20 cellular contexts compared by ENCODE assay signal in the genomic region with DNA sequence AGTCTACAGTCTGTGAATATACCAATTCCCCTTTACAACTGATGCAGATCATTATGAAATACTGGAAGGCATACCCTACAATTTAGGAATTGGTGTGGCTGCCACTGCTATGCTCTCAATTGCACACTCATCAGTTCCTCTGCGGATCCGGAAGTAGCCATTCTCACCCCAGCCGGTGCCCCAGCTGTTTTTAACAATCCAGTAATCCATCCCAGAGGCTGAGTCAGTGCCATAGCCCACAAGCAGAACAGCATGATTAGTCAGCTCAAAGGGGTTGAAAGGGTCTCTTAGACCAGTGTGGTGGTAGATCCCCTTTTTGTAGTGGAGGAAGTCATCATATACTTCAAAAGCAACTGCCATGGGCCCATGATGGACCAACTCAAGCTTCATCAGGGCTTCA. TPM values are rescaled to one million over a fixed set of nuclear protein-coding genes. Genes with fewer than 3 reads are reported as not detected.
A peak's percentile ranks its signal among the peaks of the same experiment; 100 is the strongest.
DNase-seq lines count a peak whose midpoint lies in the region; ATAC-seq lines count a peak whose summit lies in the region.
"Had no signal": no experiment of that assay in that cellular context is flagged by ENCODE, and none has a peak within 500 bp of the region (broad histone marks: within the 10 kb centered on the region; RNA-seq: fewer than 3 reads in every experiment).

No MANE protein-coding gene starts in this region.

- H3K9me3 Mint-ChIP-seq in stimulated activated effector memory CD8-positive, alpha-beta T cell treated with anti-CD3 and anti-CD28 coated beads, Interleukin-12 subunit alpha, Interleukin-12 subunit beta, amount 100 ng/mL, for 72 hours = no peaks in the 10 kb centered on the region
- H3K9me3 Mint-ChIP-seq: CD8-positive, alpha-beta memory T cell had no signal

- intact Hi-C loops in Right ventricle myocardium superior (cut with DNase I) (no loop called here), cardiac septum (cut with DNase I) (no loop called here)

- no peak overlapping the region for H3K4me3 Mint-ChIP-seq in stimulated activated effector memory CD8-positive, alpha-beta T cell treated with anti-CD3 and anti-CD28 coated beads, Interleukin-12 subunit alpha, Interleukin-12 subunit beta, amount 100 ng/mL, for 72 hours
- H3K4me3 Mint-ChIP-seq: CD8-positive, alpha-beta memory T cell had no signal

- ATAC-seq in Right ventricle myocardium superior (ENCODE audit: poor library complexity) = peak; percentile 20
- ATAC-seq in stimulated activated effector memory CD8-positive, alpha-beta T cell treated with anti-CD3 and anti-CD28 coated beads, Interleukin-12 subunit alpha, Interleukin-12 subunit beta, amount 100 ng/mL, for 72 hours = peak; percentile 37
- no peak for ATAC-seq in GM21360 (IDR thresholded peaks at IDR 0.05; ENCODE audit: unreplicated experiment)
- no peak for ATAC-seq in GM19351 (IDR thresholded peaks at IDR 0.05; ENCODE audit: unreplicated experiment)
- ATAC-seq in HG02885 (IDR thresholded peaks at IDR 0.05; ENCODE audit: poor library complexity, unreplicated experiment) = no peak
- ATAC-seq: A549, upper lobe of right lung had no signal

- H3K4me1 Mint-ChIP-seq in stimulated activated effector memory CD8-positive, alpha-beta T cell treated with anti-CD3 and anti-CD28 coated beads, Interleukin-12 subunit alpha, Interleukin-12 subunit beta, amount 100 ng/mL, for 72 hours = peaks cover 12% of the 10 kb centered on the region

- H3K36me3 Mint-ChIP-seq in stimulated activated effector memory CD8-positive, alpha-beta T cell treated with anti-CD3 and anti-CD28 coated beads, Interleukin-12 subunit alpha, Interleukin-12 subunit beta, amount 100 ng/mL, for 72 hours = peaks cover 96% of the 10 kb centered on the region

- H3K27ac Mint-ChIP-seq in stimulated activated effector memory CD8-positive, alpha-beta T cell treated with anti-CD3 and anti-CD28 coated beads, Interleukin-12 subunit alpha, Interleukin-12 subunit beta, amount 100 ng/mL, for 72 hours = no peak overlapping the region
- H3K27ac Mint-ChIP-seq: progenitor cell of endocrine pancreas had no signal

- DNase-seq in Right ventricle myocardium superior (no peak), cardiac septum (ENCODE audit: low spot score) (no peak), RPMI7951 (ENCODE audit: low read depth) (peak; percentile 81), fibroblast of peridontal ligament (ENCODE audit: extremely low read depth) (peak; percentile 80)
- no peak for DNase-seq in stimulated activated effector memory CD8-positive, alpha-beta T cell treated with anti-CD3 and anti-CD28 coated beads, Interleukin-12 subunit alpha, Interleukin-12 subunit beta, amount 100 ng/mL, for 72 hours (ENCODE audit: low spot score in 2 of 2)
- DNase-seq: activated CD8-positive, alpha-beta memory T cell treated with anti-CD3 and anti-CD28 coated beads for 24 hours; CD8-positive, alpha-beta memory T cell; dermis blood vessel endothelial cell; kidney; NCI-H1930; NCI-H510A treated with DMSO at 0.1 percent for 48 hours; PC-9; stimulated activated CD4-positive, alpha-beta T cell treated with anti-CD3 and anti-CD28 coated beads, Interleukin-12 subunit alpha, Interleukin-12 subunit beta, amount 100 ng/mL, for 4 hours; stimulated activated naive CD4-positive, alpha-beta T cell treated with Interleukin-2 at 50 U/mL for 16 hours; upper lobe of right lung had no signal

RNA-seq across cellular contexts. Expression of a gene that starts 43.6 kb away (rescaled TPM):
- 21.9 TPM for total RNA-seq in Right ventricle myocardium superior
- total RNA-seq in cardiac septum = 19.3 TPM
- 157 and 164 TPM in 2 replicates for total RNA-seq in RPMI7951 (2014; rRNA removed; shearing (Covaris generic))

Comparison
In these comparisons a context has a peak if more than half of its experiments do, and no peak if none do; other contexts are left out.
1. ATAC-seq: peak in Right ventricle myocardium superior (single experiment) and stimulated activated effector memory CD8-positive, alpha-beta T cell treated with anti-CD3 and anti-CD28 coated beads, Interleukin-12 subunit alpha, Interleukin-12 subunit beta, amount 100 ng/mL, for 72 hours (single experiment); none in GM21360 (single experiment), GM19351 (single experiment) and HG02885 (single experiment).
2. DNase-seq: peak in RPMI7951 (single experiment) and fibroblast of peridontal ligament (single experiment); none in Right ventricle myocardium superior (single experiment), cardiac septum (single experiment) and stimulated activated effector memory CD8-positive, alpha-beta T cell treated with anti-CD3 and anti-CD28 coated beads, Interleukin-12 subunit alpha, Interleukin-12 subunit beta, amount 100 ng/mL, for 72 hours (0 of 2).